ENCODE assay signal across 36 cellular contexts in the genomic region with DNA sequence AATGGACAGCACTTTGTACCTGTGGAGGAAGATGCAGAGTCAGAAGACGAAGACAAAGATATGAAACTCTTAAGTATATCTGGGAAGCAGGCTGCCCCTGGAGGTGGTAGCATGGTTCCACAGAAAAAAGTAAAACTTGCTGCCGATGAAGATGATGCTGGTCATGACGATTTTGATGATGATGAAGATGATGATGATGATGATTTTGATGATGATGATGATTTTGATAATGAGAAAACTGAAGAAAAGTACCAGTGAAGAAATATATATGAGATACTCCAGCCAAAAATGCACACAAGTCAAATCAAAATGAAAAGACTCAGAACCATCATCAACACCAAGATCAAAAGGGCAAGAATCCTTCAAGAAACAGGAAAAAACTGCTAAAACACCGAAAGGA.
DNase-seq lines count a peak whose midpoint lies in the region; ATAC-seq, FAIRE-seq and TF ChIP-seq lines count a peak whose summit lies in the region.
"Had no signal": no experiment of that assay in that cellular context is flagged by ENCODE, and none has a peak within 500 bp of the region (broad histone marks: within the 10 kb centered on the region; RNA-seq: fewer than 3 reads in every experiment).

No MANE protein-coding gene starts in this region.

- TF ChIP-seq CTCF in HepG2 (CRISPR knock-in tag; IDR thresholded peaks at IDR 0.05) (no peak), right lobe of liver (IDR thresholded peaks at IDR 0.05) (no peak), HEK293 (tag by site-specific recombination; IDR thresholded peaks at IDR 0.05) (no peak), K562 (IDR thresholded peaks at IDR 0.05 in 2 of 3, conservative IDR thresholded peaks at IDR 0.05 in 1 of 3; ENCODE audit: insufficient read depth in 2 of 3, low read depth in 1 of 3, low read length in 3 of 3) (no peak), H1 (IDR thresholded peaks at IDR 0.05; ENCODE audit: control extremely low read depth in 1 of 3, insufficient read depth in 1 of 3, low read depth in 1 of 3, low read length in 3 of 3) (no peak)

- no peak overlapping the region for H3K14ac ChIP-seq in H1 (ENCODE audit: insufficient read length)

- TF ChIP-seq POLR2A in HepG2 (IDR thresholded peaks at IDR 0.05; ENCODE audit: insufficient read depth in 1 of 2, low read depth in 2 of 2, low read length in 2 of 2) = no peak
- no peak for TF ChIP-seq POLR2A in right lobe of liver (IDR thresholded peaks at IDR 0.05)
- TF ChIP-seq POLR2A in K562 (conservative IDR thresholded peaks at IDR 0.05) = no peak
- no peak for TF ChIP-seq POLR2A in H1 (IDR thresholded peaks at IDR 0.05; ENCODE audit: control extremely low read depth in 1 of 2, low read depth in 2 of 2, low read length in 2 of 2)

- H4K5ac ChIP-seq in H1 (ENCODE audit: insufficient read length, low read depth, low read length) = no peak overlapping the region

- no peaks in the 10 kb centered on the region for H3K23me2 ChIP-seq in H1 (ENCODE audit: low read depth, low read length)

- no peaks in the 10 kb centered on the region for H3K79me1 ChIP-seq in H1 (ENCODE audit: low read depth, low read length)

- CTCF ChIA-PET in HepG2 (lab: Yijun Ruan, JAX; ENCODE audit: low intra/inter-chr PET ratio, low total read pairs) (no interaction called here), HEK293 (lab: Yijun Ruan, JAX) (no interaction called here), K562 (lab: Yijun Ruan, JAX; ENCODE audit: low intra/inter-chr PET ratio) (no interaction called here), H1 (lab: Charles Lee; ENCODE audit: partially characterized antibody) (interaction anchor here (2.0 kb wide), 1 partner anchor 40 kb away, joined by 4 read pairs; no protein-coding TSS in a partner anchor), T-cell (lab: Charles Lee) (no interaction called here)

- peaks cover 3 to 9% of the 10 kb centered on the region in 2 donors for H3K27me3 Mint-ChIP-seq in T-cell
- H3K27me3 Mint-ChIP-seq in activated T-helper 17 cell treated with anti-CD3 and anti-CD28 coated beads, Interleukin-2, amount 50 U/mL, for 72 hours = peaks cover 9% of the 10 kb centered on the region
- H3K27me3 Mint-ChIP-seq: CD4-positive, CD25-positive, alpha-beta regulatory T cell had no signal

- H2BK120ac ChIP-seq in H1 (replicated peaks; ENCODE audit: low read depth, low read length) = no peak overlapping the region

- H3K4me1 ChIP-seq in HepG2 (ENCODE audit: insufficient read depth, low read length) (no peaks in the 10 kb centered on the region), right lobe of liver (no peaks in the 10 kb centered on the region), HEK293 (ENCODE audit: control insufficient read depth, insufficient read depth, low read length) (no peaks in the 10 kb centered on the region), K562 (replicated peaks in 1 of 2; ENCODE audit: control insufficient read depth in 2 of 2, insufficient read depth in 2 of 2, low read length in 2 of 2) (no peaks in the 10 kb centered on the region), H1 (replicated peaks in 1 of 4; ENCODE audit: control insufficient read depth in 3 of 4, insufficient read depth in 4 of 4, low read length in 3 of 4) (no peaks in the 10 kb centered on the region)
- H3K4me1 ChIP-seq: A549; BE2C; BLaER1; BLaER1 treated with 17β-estradiol and CSF1 and Interleukin-3, amounts not matched to agents 10 nM and 100 nM; Caco-2 had no signal

- H3K27me3 ChIP-seq in HepG2 (ENCODE audit: control insufficient read depth in 1 of 2, insufficient read depth in 2 of 2, low read length in 2 of 2) (peaks cover 0 to 33% of the 10 kb centered on the region in 2 experiments; a peak in 3 of 5 replicates), right lobe of liver (no peaks in the 10 kb centered on the region), K562 (ENCODE audit: control insufficient read depth in 2 of 2, insufficient read depth in 2 of 2, low read length in 2 of 2) (peaks cover 0 to 5% of the 10 kb centered on the region in 2 experiments; a peak in 2 of 5 replicates), H1 (replicated peaks in 1 of 4; ENCODE audit: control insufficient read depth in 3 of 4, extremely low read depth in 1 of 4, insufficient read depth in 3 of 4, low read length in 3 of 4) (no peaks in the 10 kb centered on the region)
- H3K27me3 ChIP-seq: BE2C; BLaER1; BLaER1 treated with 17β-estradiol and CSF1 and Interleukin-3, amounts not matched to agents 10 nM and 100 nM had no signal

- H2AFZ ChIP-seq in HepG2 (ENCODE audit: low read length) (no peak overlapping the region), K562 (ENCODE audit: low read depth, low read length) (no peak overlapping the region), H1 (ENCODE audit: low read length) (no peak overlapping the region)

- no peak overlapping the region for H2BK5ac ChIP-seq in H1 (ENCODE audit: low read depth, low read length)

- H2BK15ac ChIP-seq in H1 (ENCODE audit: low read length) = no peak overlapping the region

- no peak overlapping the region for H3K4me2 ChIP-seq in HepG2 (ENCODE audit: low read depth, low read length)
- H3K4me2 ChIP-seq in K562 (ENCODE audit: insufficient read depth, low read length) = no peak overlapping the region
- H3K4me2 ChIP-seq in H1 (ENCODE audit: insufficient read depth in 1 of 2, low read depth in 2 of 2, low read length in 2 of 2) = no peak overlapping the region
- H3K4me2 ChIP-seq: A549; BLaER1; BLaER1 treated with 17β-estradiol and CSF1 and Interleukin-3, amounts not matched to agents 10 nM and 100 nM had no signal

- H3K27ac ChIP-seq in HepG2 (ENCODE audit: extremely low read length, insufficient read depth, low read length) (no peak overlapping the region), right lobe of liver (no peak overlapping the region), HEK293 (ENCODE audit: extremely low read depth, low read depth, low read length) (no peak overlapping the region), K562 (ENCODE audit: extremely low read depth, low read depth, low read length) (no peak overlapping the region), H1 (ENCODE audit: low read depth, low read length) (no peak overlapping the region)
- H3K27ac ChIP-seq: 22Rv1; A549; BLaER1; BLaER1 treated with 17β-estradiol and CSF1 and Interleukin-3, amounts not matched to agents 10 nM and 100 nM; C4-2B had no signal

- H3K36me3 ChIP-seq in HepG2 (replicated peaks in 1 of 2; ENCODE audit: control insufficient read depth in 1 of 2, insufficient read depth in 2 of 2, low read length in 2 of 2) = no peaks in the 10 kb centered on the region
- H3K36me3 ChIP-seq in right lobe of liver = no peaks in the 10 kb centered on the region
- no peaks in the 10 kb centered on the region for H3K36me3 ChIP-seq in HEK293 (ENCODE audit: control insufficient read depth in 2 of 2, insufficient read depth in 1 of 2, low read length in 2 of 2)
- no peaks in the 10 kb centered on the region for H3K36me3 ChIP-seq in K562 (ENCODE audit: control insufficient read depth, insufficient read depth, low read length)
- H3K36me3 ChIP-seq in H1 (ENCODE audit: control insufficient read depth in 2 of 4, insufficient read depth in 4 of 4, low read length in 3 of 4) = no peaks in the 10 kb centered on the region
- H3K36me3 ChIP-seq: BE2C; BLaER1; BLaER1 treated with 17β-estradiol and CSF1 and Interleukin-3, amounts not matched to agents 10 nM and 100 nM had no signal

- H4K8ac ChIP-seq in H1 (ENCODE audit: extremely low read depth, insufficient read depth, low read length) = no peak overlapping the region

- in situ Hi-C loops in HepG2 (cut with HindIII; ENCODE audit: extremely low pct_ligation_motif_present, low pct_unique_long_range_greater_than_20kb) (no loop called here), K562 (cut with MboI) (no loop called here)

- no peaks in the 10 kb centered on the region for H3K9me3 Mint-ChIP-seq in T-cell
- H3K9me3 Mint-ChIP-seq in activated T-helper 17 cell treated with anti-CD3 and anti-CD28 coated beads, Interleukin-2, amount 50 U/mL, for 72 hours = no peaks in the 10 kb centered on the region
- H3K9me3 Mint-ChIP-seq: CD4-positive, alpha-beta T cell; CD8-positive, alpha-beta T cell had no signal

- H3K9me3 ChIP-seq in HepG2 (ENCODE audit: low read length) = no peaks in the 10 kb centered on the region
- H3K9me3 ChIP-seq in right lobe of liver = no peaks in the 10 kb centered on the region
- no peaks in the 10 kb centered on the region for H3K9me3 ChIP-seq in HEK293 (ENCODE audit: control insufficient read depth, insufficient read depth, low read depth, low read length)
- H3K9me3 ChIP-seq in K562 (replicated peaks; ENCODE audit: control insufficient read depth, insufficient read depth, low read depth, low read length) = no peaks in the 10 kb centered on the region
- H3K9me3 ChIP-seq in H1 (ENCODE audit: insufficient read depth in 2 of 2, low read depth in 1 of 2, low read length in 1 of 2) = no peaks in the 10 kb centered on the region
- H3K9me3 ChIP-seq: A549; BE2C; BLaER1; BLaER1 treated with 17β-estradiol and CSF1 and Interleukin-3, amounts not matched to agents 10 nM and 100 nM; Caco-2 had no signal

- no peak overlapping the region for H3K23ac ChIP-seq in H1 (ENCODE audit: insufficient read length)

- FAIRE-seq in HepG2 (lab: Jason Lieb, UNC) (no peak), K562 (lab: Jason Lieb, UNC) (no peak), H1 (lab: Jason Lieb, UNC) (peak; percentile 32)
- FAIRE-seq: A204.1, A549, D721Med had no signal

- H4K20me1 ChIP-seq in HepG2 (ENCODE audit: insufficient read depth, low read length) (no peaks in the 10 kb centered on the region), K562 (replicated peaks; ENCODE audit: control insufficient read depth, insufficient read depth, low read length) (no peaks in the 10 kb centered on the region), H1 (replicated peaks in 1 of 2; ENCODE audit: control insufficient read depth in 1 of 2, insufficient read depth in 2 of 2, low read length in 2 of 2) (no peaks in the 10 kb centered on the region)
- H4K20me1 ChIP-seq: BLaER1; BLaER1 treated with 17β-estradiol and CSF1 and Interleukin-3, amounts not matched to agents 10 nM and 100 nM had no signal

- no peak overlapping the region for H2BK20ac ChIP-seq in H1 (ENCODE audit: low read length)

- H4K91ac ChIP-seq in H1 (replicated peaks; ENCODE audit: insufficient read length, low read length) = no peak overlapping the region

- ATAC-seq in HepG2 (no peak), right lobe of liver (no peak), K562 (no peak), T-cell (replicated peaks in 1 of 4) (no peak)
- no peak for ATAC-seq in activated T-helper 17 cell treated with anti-CD3 and anti-CD28 coated beads, Interleukin-2, amount 50 U/mL, for 72 hours (replicated peaks)
- ATAC-seq: A549; CD8-positive, alpha-beta T cell had no signal

- no peak overlapping the region for H3K56ac ChIP-seq in H1 (replicated peaks; ENCODE audit: insufficient read length, low read depth, low read length)

- H3K36me3 Mint-ChIP-seq in T-cell = no peaks in the 10 kb centered on the region
- H3K36me3 Mint-ChIP-seq in activated T-helper 17 cell treated with anti-CD3 and anti-CD28 coated beads, Interleukin-2, amount 50 U/mL, for 72 hours (ENCODE audit: low read depth) = no peaks in the 10 kb centered on the region
- H3K36me3 Mint-ChIP-seq: CD14-positive monocyte; CD4-positive, alpha-beta memory T cell; CD4-positive, CD25-positive, alpha-beta regulatory T cell; CD8-positive, alpha-beta memory T cell; CD8-positive, alpha-beta T cell had no signal

- POLR2A ChIA-PET in HepG2 (lab: Yijun Ruan, JAX) (no interaction called here), HEK293 (lab: Yijun Ruan, JAX) (no interaction called here), K562 (lab: Yijun Ruan, JAX) (no interaction called here), H1 (lab: Charles Lee; ENCODE audit: partially characterized antibody) (no interaction called here), T-cell (lab: Charles Lee) (no interaction called here)

- H3K4me3 ChIP-seq in HepG2 (replicated peaks in 1 of 3; ENCODE audit: insufficient read depth in 1 of 3, low read depth in 2 of 3, low read length in 3 of 3) = no peak overlapping the region
- H3K4me3 ChIP-seq in right lobe of liver = no peak overlapping the region
- no peak overlapping the region for H3K4me3 ChIP-seq in HEK293 (ENCODE audit: low read depth, low read length)
- H3K4me3 ChIP-seq in K562 = no peak overlapping the region
- no peak overlapping the region for H3K4me3 ChIP-seq in H1 (ENCODE audit: extremely low read depth in 1 of 4, insufficient read depth in 2 of 4, low read depth in 3 of 4, low read length in 4 of 4)
- H3K4me3 ChIP-seq: A549; BLaER1; BLaER1 treated with 17β-estradiol and CSF1 and Interleukin-3, amounts not matched to agents 10 nM and 100 nM had no signal

- no peak overlapping the region for H2BK12ac ChIP-seq in H1 (ENCODE audit: low read depth, low read length)

- H3K9me1 ChIP-seq in K562 (ENCODE audit: control insufficient read depth, insufficient read depth, low read length) = no peaks in the 10 kb centered on the region

- no peak overlapping the region for H3K27ac Mint-ChIP-seq in T-cell
- no peak overlapping the region for H3K27ac Mint-ChIP-seq in activated T-helper 17 cell treated with anti-CD3 and anti-CD28 coated beads, Interleukin-2, amount 50 U/mL, for 72 hours
- H3K27ac Mint-ChIP-seq: B cell; CD14-positive monocyte; CD4-positive, alpha-beta memory T cell; CD4-positive, alpha-beta T cell; CD4-positive, CD25-positive, alpha-beta regulatory T cell; CD8-positive, alpha-beta T cell had no signal

- no peak overlapping the region for H3K4me3 Mint-ChIP-seq in T-cell
- no peak overlapping the region for H3K4me3 Mint-ChIP-seq in activated T-helper 17 cell treated with anti-CD3 and anti-CD28 coated beads, Interleukin-2, amount 50 U/mL, for 72 hours
- H3K4me3 Mint-ChIP-seq: B cell; CD14-positive monocyte; CD4-positive, alpha-beta memory T cell; CD4-positive, alpha-beta T cell; CD4-positive, CD25-positive, alpha-beta regulatory T cell; CD8-positive, alpha-beta memory T cell; CD8-positive, alpha-beta T cell had no signal

- no peak overlapping the region for H3K9ac ChIP-seq in HepG2 (ENCODE audit: insufficient read depth, low read depth, low read length)
- no peak overlapping the region for H3K9ac ChIP-seq in K562 (ENCODE audit: insufficient read depth in 1 of 2, low read depth in 2 of 2, low read length in 2 of 2)
- H3K9ac ChIP-seq in H1 (replicated peaks in 1 of 4; ENCODE audit: extremely low read depth in 1 of 4, low read depth in 3 of 4, low read length in 3 of 4) = no peak overlapping the region
- H3K9ac ChIP-seq: BLaER1; BLaER1 treated with 17β-estradiol and CSF1 and Interleukin-3, amounts not matched to agents 10 nM and 100 nM had no signal

- H2AK5ac ChIP-seq in H1 (ENCODE audit: low read depth, low read length) = no peak overlapping the region

- H3K4ac ChIP-seq in H1 (replicated peaks; ENCODE audit: insufficient read length, low read depth, low read length) = no peak overlapping the region

- DNase-seq in HepG2 (ENCODE audit: low spot score) (no peak), right lobe of liver (no peak), K562 (ENCODE audit: extremely low read depth in 1 of 4, low spot score in 3 of 4) (no peak), H1 (ENCODE audit: low read depth in 1 of 2, low spot score in 2 of 2) (no peak), nucleus accumbens (lab: John Stamatoyannopoulos, UW) (no peak), T-cell (no peak)
- DNase-seq: 8988T; ACHN; AML-193; BE2C; C1 segment of cervical spinal cord; Caco-2; Calu3; CD4-positive, alpha-beta memory T cell; CD4-positive, alpha-beta T cell; CD4-positive, CD25-positive, alpha-beta regulatory T cell; CD8-positive, alpha-beta memory T cell; CD8-positive, alpha-beta T cell; COR-L47; DMS 273 treated with DMSO at 0.1 percent for 48 hours; DMS153; DMS53; DMS79; DND-41; EL had no signal

- TF ChIP-seq EP300 in HepG2 (IDR thresholded peaks at IDR 0.05; ENCODE audit: low read depth in 2 of 2, low read length in 2 of 2) (no peak), HepG2 (CRISPR knock-in tag; IDR thresholded peaks at IDR 0.05; ENCODE audit: borderline replicate concordance) (no peak), K562 (IDR thresholded peaks at IDR 0.05; ENCODE audit: low read length) (no peak), H1 (IDR thresholded peaks at IDR 0.05; ENCODE audit: borderline replicate concordance in 1 of 2, low read depth in 2 of 2, low read length in 2 of 2) (no peak)

- WGBS in HepG2 (ENCODE audit: low lambda C conversion rate) = 2% methylated on average over 4 of the region's 4 CpGs
- 26% methylated on average over 4 of the region's 4 CpGs for WGBS in right lobe of liver (ENCODE audit: insufficient coverage, low coverage, low lambda C conversion rate, missing lambda C conversion rate)
- WGBS in K562 (ENCODE audit: insufficient coverage, low coverage, missing lambda C conversion rate) = 0% methylated on average over 4 of the region's 4 CpGs
- 88 to 100% methylated on average over 1 to 4 of the region's 4 CpGs for WGBS in H1 (ENCODE audit: extremely low coverage in 1 of 2, insufficient coverage in 1 of 2, insufficient read length in 1 of 2, insufficient replicate concordance in 2 of 2, low coverage in 1 of 2, low lambda C conversion rate in 2 of 2, missing lambda C conversion rate in 1 of 2), 2 experiments

- no peaks in the 10 kb centered on the region for H3K4me1 Mint-ChIP-seq in T-cell
- no peaks in the 10 kb centered on the region for H3K4me1 Mint-ChIP-seq in activated T-helper 17 cell treated with anti-CD3 and anti-CD28 coated beads, Interleukin-2, amount 50 U/mL, for 72 hours
- H3K4me1 Mint-ChIP-seq: B cell; CD14-positive monocyte; CD4-positive, alpha-beta memory T cell; CD4-positive, CD25-positive, alpha-beta regulatory T cell; CD8-positive, alpha-beta memory T cell had no signal

- intact Hi-C loops in HepG2 (cut with micrococcal nuclease; ENCODE audit: unreplicated experiment) = no loop called here
- intact Hi-C loops in right lobe of liver (cut with DNase I) = no loop called here
- intact Hi-C loops in K562 (cut with micrococcal nuclease) = no loop called here

- no peak overlapping the region for H3K18ac ChIP-seq in H1 (ENCODE audit: extremely low read depth, low read length)

- no peaks in the 10 kb centered on the region for H3K79me2 ChIP-seq in HepG2 (ENCODE audit: insufficient read depth, low read length)
- no peaks in the 10 kb centered on the region for H3K79me2 ChIP-seq in K562 (ENCODE audit: control insufficient read depth, insufficient read depth, low read length)
- H3K79me2 ChIP-seq in H1 (ENCODE audit: control insufficient read depth in 1 of 2, insufficient read depth in 2 of 2, low read length in 2 of 2) = no peaks in the 10 kb centered on the region

- BruUV-seq in HepG2 (replicated peaks; lab: Mats Ljungman, UMichigan) (no TSS peak), K562 (replicated peaks; lab: Mats Ljungman, UMichigan) (no TSS peak)

- TF ChIP-seq RAD21 in HepG2 (CRISPR knock-in tag; IDR thresholded peaks at IDR 0.05) = no peak
- TF ChIP-seq RAD21 in K562 (CRISPR knock-in tag; conservative IDR thresholded peaks at IDR 0.05 in 1 of 2, IDR thresholded peaks at IDR 0.05 in 1 of 2) = no peak
- TF ChIP-seq RAD21 in H1 (IDR thresholded peaks at IDR 0.05 in 1 of 2, conservative IDR thresholded peaks at IDR 0.05 in 1 of 2; ENCODE audit: low read depth in 2 of 2, low read length in 2 of 2) = no peak

Comparison
In these comparisons a context has a peak if more than half of its experiments do, and no peak if none do; other contexts are left out.
1. Of the 241 proteins assayed by ChIP-seq in both HepG2 and K562: peak only in HepG2: MAFF and MAFK; only in K562: none; in both: none; in neither: 238; mixed calls (peak in some experiments, not most) for 1.